ENCODE assay signal across 1 cellular context in the genomic region with DNA sequence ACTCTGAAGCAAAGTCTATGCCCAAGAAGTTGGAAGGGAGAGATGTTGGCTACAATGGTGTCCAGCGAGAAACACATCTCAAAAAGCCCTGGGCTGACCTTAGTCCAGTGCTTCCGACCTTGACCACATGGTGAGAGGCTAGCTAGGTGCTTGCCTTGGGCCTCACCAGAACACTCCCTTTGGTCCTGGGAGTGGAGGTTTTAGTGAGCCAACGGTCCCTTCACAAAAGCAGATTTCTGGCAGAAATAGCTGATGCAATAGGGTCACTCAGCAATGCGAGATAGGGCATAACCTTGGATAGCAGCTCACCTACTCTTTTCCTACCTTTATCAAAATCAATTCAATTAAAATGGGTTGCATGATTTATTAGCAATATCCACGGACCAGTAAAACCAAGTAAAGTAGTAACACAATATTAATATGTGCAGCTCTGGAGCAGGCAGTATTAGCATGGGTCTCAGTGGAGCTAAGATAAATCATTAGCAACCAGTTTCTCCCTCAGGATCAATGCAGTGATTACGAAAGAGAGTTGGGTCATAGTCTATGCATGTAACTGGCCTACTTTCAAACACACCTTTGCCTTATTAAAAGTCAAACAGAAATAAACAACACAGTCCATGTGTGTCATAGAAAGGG.
TF ChIP-seq lines count a peak whose summit lies in the region.

No MANE protein-coding gene starts in this region.

TF ChIP-seq in K562, 482 proteins besides CTCF, POLR2A, EP300 and RAD21 (continued from another document and continues in another):
- TF ChIP-seq, protein P1, sequence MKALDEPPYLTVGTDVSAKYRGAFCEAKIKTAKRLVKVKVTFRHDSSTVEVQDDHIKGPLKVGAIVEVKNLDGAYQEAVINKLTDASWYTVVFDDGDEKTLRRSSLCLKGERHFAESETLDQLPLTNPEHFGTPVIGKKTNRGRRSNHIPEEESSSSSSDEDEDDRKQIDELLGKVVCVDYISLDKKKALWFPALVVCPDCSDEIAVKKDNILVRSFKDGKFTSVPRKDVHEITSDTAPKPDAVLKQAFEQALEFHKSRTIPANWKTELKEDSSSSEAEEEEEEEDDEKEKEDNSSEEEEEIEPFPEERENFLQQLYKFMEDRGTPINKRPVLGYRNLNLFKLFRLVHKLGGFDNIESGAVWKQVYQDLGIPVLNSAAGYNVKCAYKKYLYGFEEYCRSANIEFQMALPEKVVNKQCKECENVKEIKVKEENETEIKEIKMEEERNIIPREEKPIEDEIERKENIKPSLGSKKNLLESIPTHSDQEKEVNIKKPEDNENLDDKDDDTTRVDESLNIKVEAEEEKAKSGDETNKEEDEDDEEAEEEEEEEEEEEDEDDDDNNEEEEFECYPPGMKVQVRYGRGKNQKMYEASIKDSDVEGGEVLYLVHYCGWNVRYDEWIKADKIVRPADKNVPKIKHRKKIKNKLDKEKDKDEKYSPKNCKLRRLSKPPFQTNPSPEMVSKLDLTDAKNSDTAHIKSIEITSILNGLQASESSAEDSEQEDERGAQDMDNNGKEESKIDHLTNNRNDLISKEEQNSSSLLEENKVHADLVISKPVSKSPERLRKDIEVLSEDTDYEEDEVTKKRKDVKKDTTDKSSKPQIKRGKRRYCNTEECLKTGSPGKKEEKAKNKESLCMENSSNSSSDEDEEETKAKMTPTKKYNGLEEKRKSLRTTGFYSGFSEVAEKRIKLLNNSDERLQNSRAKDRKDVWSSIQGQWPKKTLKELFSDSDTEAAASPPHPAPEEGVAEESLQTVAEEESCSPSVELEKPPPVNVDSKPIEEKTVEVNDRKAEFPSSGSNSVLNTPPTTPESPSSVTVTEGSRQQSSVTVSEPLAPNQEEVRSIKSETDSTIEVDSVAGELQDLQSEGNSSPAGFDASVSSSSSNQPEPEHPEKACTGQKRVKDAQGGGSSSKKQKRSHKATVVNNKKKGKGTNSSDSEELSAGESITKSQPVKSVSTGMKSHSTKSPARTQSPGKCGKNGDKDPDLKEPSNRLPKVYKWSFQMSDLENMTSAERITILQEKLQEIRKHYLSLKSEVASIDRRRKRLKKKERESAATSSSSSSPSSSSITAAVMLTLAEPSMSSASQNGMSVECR (CRISPR knock-in tag; IDR thresholded peaks at IDR 0.05): no peak
- TF ChIP-seq, protein P2, sequence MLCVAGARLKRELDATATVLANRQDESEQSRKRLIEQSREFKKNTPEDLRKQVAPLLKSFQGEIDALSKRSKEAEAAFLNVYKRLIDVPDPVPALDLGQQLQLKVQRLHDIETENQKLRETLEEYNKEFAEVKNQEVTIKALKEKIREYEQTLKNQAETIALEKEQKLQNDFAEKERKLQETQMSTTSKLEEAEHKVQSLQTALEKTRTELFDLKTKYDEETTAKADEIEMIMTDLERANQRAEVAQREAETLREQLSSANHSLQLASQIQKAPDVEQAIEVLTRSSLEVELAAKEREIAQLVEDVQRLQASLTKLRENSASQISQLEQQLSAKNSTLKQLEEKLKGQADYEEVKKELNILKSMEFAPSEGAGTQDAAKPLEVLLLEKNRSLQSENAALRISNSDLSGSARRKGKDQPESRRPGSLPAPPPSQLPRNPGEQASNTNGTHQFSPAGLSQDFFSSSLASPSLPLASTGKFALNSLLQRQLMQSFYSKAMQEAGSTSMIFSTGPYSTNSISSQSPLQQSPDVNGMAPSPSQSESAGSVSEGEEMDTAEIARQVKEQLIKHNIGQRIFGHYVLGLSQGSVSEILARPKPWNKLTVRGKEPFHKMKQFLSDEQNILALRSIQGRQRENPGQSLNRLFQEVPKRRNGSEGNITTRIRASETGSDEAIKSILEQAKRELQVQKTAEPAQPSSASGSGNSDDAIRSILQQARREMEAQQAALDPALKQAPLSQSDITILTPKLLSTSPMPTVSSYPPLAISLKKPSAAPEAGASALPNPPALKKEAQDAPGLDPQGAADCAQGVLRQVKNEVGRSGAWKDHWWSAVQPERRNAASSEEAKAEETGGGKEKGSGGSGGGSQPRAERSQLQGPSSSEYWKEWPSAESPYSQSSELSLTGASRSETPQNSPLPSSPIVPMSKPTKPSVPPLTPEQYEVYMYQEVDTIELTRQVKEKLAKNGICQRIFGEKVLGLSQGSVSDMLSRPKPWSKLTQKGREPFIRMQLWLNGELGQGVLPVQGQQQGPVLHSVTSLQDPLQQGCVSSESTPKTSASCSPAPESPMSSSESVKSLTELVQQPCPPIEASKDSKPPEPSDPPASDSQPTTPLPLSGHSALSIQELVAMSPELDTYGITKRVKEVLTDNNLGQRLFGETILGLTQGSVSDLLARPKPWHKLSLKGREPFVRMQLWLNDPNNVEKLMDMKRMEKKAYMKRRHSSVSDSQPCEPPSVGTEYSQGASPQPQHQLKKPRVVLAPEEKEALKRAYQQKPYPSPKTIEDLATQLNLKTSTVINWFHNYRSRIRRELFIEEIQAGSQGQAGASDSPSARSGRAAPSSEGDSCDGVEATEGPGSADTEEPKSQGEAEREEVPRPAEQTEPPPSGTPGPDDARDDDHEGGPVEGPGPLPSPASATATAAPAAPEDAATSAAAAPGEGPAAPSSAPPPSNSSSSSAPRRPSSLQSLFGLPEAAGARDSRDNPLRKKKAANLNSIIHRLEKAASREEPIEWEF (CRISPR knock-in tag; IDR thresholded peaks at IDR 0.05): no peak
- TF ChIP-seq, protein P3, sequence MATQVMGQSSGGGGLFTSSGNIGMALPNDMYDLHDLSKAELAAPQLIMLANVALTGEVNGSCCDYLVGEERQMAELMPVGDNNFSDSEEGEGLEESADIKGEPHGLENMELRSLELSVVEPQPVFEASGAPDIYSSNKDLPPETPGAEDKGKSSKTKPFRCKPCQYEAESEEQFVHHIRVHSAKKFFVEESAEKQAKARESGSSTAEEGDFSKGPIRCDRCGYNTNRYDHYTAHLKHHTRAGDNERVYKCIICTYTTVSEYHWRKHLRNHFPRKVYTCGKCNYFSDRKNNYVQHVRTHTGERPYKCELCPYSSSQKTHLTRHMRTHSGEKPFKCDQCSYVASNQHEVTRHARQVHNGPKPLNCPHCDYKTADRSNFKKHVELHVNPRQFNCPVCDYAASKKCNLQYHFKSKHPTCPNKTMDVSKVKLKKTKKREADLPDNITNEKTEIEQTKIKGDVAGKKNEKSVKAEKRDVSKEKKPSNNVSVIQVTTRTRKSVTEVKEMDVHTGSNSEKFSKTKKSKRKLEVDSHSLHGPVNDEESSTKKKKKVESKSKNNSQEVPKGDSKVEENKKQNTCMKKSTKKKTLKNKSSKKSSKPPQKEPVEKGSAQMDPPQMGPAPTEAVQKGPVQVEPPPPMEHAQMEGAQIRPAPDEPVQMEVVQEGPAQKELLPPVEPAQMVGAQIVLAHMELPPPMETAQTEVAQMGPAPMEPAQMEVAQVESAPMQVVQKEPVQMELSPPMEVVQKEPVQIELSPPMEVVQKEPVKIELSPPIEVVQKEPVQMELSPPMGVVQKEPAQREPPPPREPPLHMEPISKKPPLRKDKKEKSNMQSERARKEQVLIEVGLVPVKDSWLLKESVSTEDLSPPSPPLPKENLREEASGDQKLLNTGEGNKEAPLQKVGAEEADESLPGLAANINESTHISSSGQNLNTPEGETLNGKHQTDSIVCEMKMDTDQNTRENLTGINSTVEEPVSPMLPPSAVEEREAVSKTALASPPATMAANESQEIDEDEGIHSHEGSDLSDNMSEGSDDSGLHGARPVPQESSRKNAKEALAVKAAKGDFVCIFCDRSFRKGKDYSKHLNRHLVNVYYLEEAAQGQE (CRISPR knock-in tag; IDR thresholded peaks at IDR 0.05; ENCODE audit: low read depth): no peak
- TF ChIP-seq ZNF584 (CRISPR knock-in tag; IDR thresholded peaks at IDR 0.05; ENCODE audit: low read depth) (no peak), MYC (IDR thresholded peaks at IDR 0.05; ENCODE audit: low read depth, low read length) (peak; percentile 86), MYC (CRISPR knock-in tag; IDR thresholded peaks at IDR 0.05; ENCODE audit: borderline replicate concordance, low read depth) (no peak), MYBL2 (IDR thresholded peaks at IDR 0.05; ENCODE audit: low read depth) (no peak), MYBL2 (CRISPR knock-in tag; IDR thresholded peaks at IDR 0.05; ENCODE audit: borderline replicate concordance) (no peak), MECOM (CRISPR knock-in tag; IDR thresholded peaks at IDR 0.05) (peak; percentile 6; the same call in 1 of the 2 replicates), ZNF140 (CRISPR knock-in tag; IDR thresholded peaks at IDR 0.05) (no peak), MEIS2 (IDR thresholded peaks at IDR 0.05; ENCODE audit: partially characterized antibody) (no peak), ZNF143 (CRISPR knock-in tag; IDR thresholded peaks at IDR 0.05) (no peak), HDAC1 (IDR thresholded peaks at IDR 0.05) (no peak), TEAD4 (IDR thresholded peaks at IDR 0.05; ENCODE audit: low read length) (peak; percentile 25; the same call in 1 of the 2 replicates), TEAD4 (CRISPR knock-in tag; IDR thresholded peaks at IDR 0.05; ENCODE audit: borderline replicate concordance) (no peak), ZNF699 (CRISPR knock-in tag; IDR thresholded peaks at IDR 0.05; ENCODE audit: insufficient replicate concordance) (no peak), NFRKB (IDR thresholded peaks at IDR 0.05; ENCODE audit: low read depth) (peak; percentile 62; the same call in 1 of the 2 replicates), BACH1 (tag; IDR thresholded peaks at IDR 0.05) (no peak), CEBPB (tag; IDR thresholded peaks at IDR 0.05) (peak; percentile 85), ZFP36 (IDR thresholded peaks at IDR 0.05; ENCODE audit: low read depth, low read length, partially characterized antibody) (no peak)
- TF ChIP-seq, protein P4, sequence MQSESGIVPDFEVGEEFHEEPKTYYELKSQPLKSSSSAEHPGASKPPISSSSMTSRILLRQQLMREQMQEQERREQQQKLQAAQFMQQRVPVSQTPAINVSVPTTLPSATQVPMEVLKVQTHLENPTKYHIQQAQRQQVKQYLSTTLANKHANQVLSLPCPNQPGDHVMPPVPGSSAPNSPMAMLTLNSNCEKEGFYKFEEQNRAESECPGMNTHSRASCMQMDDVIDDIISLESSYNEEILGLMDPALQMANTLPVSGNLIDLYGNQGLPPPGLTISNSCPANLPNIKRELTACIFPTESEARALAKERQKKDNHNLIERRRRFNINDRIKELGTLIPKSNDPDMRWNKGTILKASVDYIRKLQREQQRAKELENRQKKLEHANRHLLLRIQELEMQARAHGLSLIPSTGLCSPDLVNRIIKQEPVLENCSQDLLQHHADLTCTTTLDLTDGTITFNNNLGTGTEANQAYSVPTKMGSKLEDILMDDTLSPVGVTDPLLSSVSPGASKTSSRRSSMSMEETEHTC (IDR thresholded peaks at IDR 0.05): no peak
- TF ChIP-seq, protein P5, sequence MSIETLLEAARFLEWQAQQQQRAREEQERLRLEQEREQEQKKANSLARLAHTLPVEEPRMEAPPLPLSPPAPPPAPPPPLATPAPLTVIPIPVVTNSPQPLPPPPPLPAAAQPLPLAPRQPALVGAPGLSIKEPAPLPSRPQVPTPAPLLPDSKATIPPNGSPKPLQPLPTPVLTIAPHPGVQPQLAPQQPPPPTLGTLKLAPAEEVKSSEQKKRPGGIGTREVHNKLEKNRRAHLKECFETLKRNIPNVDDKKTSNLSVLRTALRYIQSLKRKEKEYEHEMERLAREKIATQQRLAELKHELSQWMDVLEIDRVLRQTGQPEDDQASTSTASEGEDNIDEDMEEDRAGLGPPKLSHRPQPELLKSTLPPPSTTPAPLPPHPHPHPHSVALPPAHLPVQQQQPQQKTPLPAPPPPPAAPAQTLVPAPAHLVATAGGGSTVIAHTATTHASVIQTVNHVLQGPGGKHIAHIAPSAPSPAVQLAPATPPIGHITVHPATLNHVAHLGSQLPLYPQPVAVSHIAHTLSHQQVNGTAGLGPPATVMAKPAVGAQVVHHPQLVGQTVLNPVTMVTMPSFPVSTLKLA (conservative IDR thresholded peaks at IDR 0.05): 0 out of 4 replicates have a peak, but pooled peaks of 1 of the 2 experiments have one; percentile 28
- TF ChIP-seq, protein P6, sequence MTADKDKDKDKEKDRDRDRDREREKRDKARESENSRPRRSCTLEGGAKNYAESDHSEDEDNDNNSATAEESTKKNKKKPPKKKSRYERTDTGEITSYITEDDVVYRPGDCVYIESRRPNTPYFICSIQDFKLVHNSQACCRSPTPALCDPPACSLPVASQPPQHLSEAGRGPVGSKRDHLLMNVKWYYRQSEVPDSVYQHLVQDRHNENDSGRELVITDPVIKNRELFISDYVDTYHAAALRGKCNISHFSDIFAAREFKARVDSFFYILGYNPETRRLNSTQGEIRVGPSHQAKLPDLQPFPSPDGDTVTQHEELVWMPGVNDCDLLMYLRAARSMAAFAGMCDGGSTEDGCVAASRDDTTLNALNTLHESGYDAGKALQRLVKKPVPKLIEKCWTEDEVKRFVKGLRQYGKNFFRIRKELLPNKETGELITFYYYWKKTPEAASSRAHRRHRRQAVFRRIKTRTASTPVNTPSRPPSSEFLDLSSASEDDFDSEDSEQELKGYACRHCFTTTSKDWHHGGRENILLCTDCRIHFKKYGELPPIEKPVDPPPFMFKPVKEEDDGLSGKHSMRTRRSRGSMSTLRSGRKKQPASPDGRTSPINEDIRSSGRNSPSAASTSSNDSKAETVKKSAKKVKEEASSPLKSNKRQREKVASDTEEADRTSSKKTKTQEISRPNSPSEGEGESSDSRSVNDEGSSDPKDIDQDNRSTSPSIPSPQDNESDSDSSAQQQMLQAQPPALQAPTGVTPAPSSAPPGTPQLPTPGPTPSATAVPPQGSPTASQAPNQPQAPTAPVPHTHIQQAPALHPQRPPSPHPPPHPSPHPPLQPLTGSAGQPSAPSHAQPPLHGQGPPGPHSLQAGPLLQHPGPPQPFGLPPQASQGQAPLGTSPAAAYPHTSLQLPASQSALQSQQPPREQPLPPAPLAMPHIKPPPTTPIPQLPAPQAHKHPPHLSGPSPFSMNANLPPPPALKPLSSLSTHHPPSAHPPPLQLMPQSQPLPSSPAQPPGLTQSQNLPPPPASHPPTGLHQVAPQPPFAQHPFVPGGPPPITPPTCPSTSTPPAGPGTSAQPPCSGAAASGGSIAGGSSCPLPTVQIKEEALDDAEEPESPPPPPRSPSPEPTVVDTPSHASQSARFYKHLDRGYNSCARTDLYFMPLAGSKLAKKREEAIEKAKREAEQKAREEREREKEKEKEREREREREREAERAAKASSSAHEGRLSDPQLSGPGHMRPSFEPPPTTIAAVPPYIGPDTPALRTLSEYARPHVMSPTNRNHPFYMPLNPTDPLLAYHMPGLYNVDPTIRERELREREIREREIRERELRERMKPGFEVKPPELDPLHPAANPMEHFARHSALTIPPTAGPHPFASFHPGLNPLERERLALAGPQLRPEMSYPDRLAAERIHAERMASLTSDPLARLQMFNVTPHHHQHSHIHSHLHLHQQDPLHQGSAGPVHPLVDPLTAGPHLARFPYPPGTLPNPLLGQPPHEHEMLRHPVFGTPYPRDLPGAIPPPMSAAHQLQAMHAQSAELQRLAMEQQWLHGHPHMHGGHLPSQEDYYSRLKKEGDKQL (CRISPR knock-in tag; IDR thresholded peaks at IDR 0.05; ENCODE audit: borderline replicate concordance): no peak
